ENCODE assay signal across 24 cellular contexts in genomic region chr4:57040510-57040909, GRCh38.
A peak's percentile ranks its signal among the peaks of the same experiment; 100 is the strongest.
DNase-seq lines count a peak whose midpoint lies in the region; ATAC-seq, FAIRE-seq and TF ChIP-seq lines count a peak whose summit lies in the region.
"Had no signal": no experiment of that assay in that cellular context is flagged by ENCODE, and none has a peak within 500 bp of the region (broad histone marks: within the 10 kb centered on the region; RNA-seq: fewer than 3 reads in every experiment).

No MANE protein-coding gene starts in this region.

- no peak for ATAC-seq in GM18519 (IDR thresholded peaks at IDR 0.05; ENCODE audit: low FRiP score, unreplicated experiment)
- ATAC-seq: HepG2; SK-N-SH treated with all-trans-retinoic acid at 6 μM for 48 hours; stimulated activated memory B cell treated with anti-CD40 and anti-IgM and Interleukin-4, amounts not matched to agents 10 μg/mL and 1 μg/mL and 100 μg/mL, for 72 hours had no signal

- DNase-seq in DMS53 (lab: John Stamatoyannopoulos, UW): peak; percentile 18
- DNase-seq in DMS53 treated with DMSO at 0.1 percent for 48 hours (lab: John Stamatoyannopoulos, UW; ENCODE audit: unreplicated experiment): no peak
- peak; percentile 17 for DNase-seq in NCI-H69 (lab: John Stamatoyannopoulos, UW)
- no peak for DNase-seq in keratinocyte (ENCODE audit: low read depth, low spot score)
- no peak for DNase-seq in NCI-H1694 treated with DMSO at 0.1 percent for 48 hours (lab: John Stamatoyannopoulos, UW)
- no peak for DNase-seq in tibial nerve (ENCODE audit: low spot score in 2 of 2)
- DNase-seq: activated CD4-positive, alpha-beta T cell treated with anti-CD3 and anti-CD28 coated beads, Interleukin-2, amount 10 ng/mL, durations not matched to agents 7 days and 5 days; activated naive CD4-positive, alpha-beta T cell treated with anti-CD3 and anti-CD28 coated beads, Interleukin-2, amount 50 U/mL, for 16 hours; CD8-positive, alpha-beta memory T cell; HCEC 1CT; NCI-H1048; NCI-H1930; NCI-H345; OCI-M1; stimulated activated CD4-positive, alpha-beta T cell treated with anti-CD3 and anti-CD28 coated beads, Interleukin-4, amount 100 ng/mL, for 1 hour; T-helper 2 cell; WERI-Rb-1 had no signal

- TF ChIP-seq CTCF in keratinocyte (optimal IDR thresholded peaks at IDR 0.05 in 1 of 3, IDR thresholded peaks at IDR 0.05 in 1 of 3, conservative IDR thresholded peaks at IDR 0.05 in 1 of 3; ENCODE audit: extremely low read depth in 1 of 3, insufficient read depth in 2 of 3, low read length in 3 of 3) (no peak), tibial nerve (IDR thresholded peaks at IDR 0.05) (no peak)

- whole genome bisulfite sequencing in tibial nerve, 2 donors: 79 to 84% methylated on average over 6 of the region's 6 CpGs

- H2AFZ ChIP-seq in keratinocyte (ENCODE audit: control insufficient read depth, low read length): no peak overlapping the region

- dilution Hi-C loops in keratinocyte (cut with MboI; ENCODE audit: extremely low pct_ligation_motif_present, low sequenced_read_pairs): no loop called here

- H3K9me1 ChIP-seq in keratinocyte (ENCODE audit: control insufficient read depth, extremely low read depth, insufficient read depth, low read length): no peaks in the 10 kb centered on the region

- H3K4me1 ChIP-seq in keratinocyte (ENCODE audit: control insufficient read depth, extremely low read depth, insufficient read depth, low read length): no peaks in the 10 kb centered on the region
- H3K4me1 ChIP-seq in stomach smooth muscle (ENCODE audit: control insufficient read depth, insufficient read depth, low read length): peaks cover 32% of the 10 kb centered on the region
- peaks cover 0 to 67% (median 26%) of the 10 kb centered on the region in 4 donors for H3K4me1 ChIP-seq in tibial nerve

- H3K79me2 ChIP-seq in keratinocyte (ENCODE audit: control insufficient read depth, insufficient read depth, low read length): peaks cover 3% of the 10 kb centered on the region

- H3K4me3 ChIP-seq in keratinocyte (ENCODE audit: control insufficient read depth in 2 of 3, extremely low read depth in 1 of 3, insufficient read depth in 2 of 3, low read depth in 1 of 3, low read length in 3 of 3) (no peak overlapping the region), stomach smooth muscle (ENCODE audit: low read length in 2 of 2) (no peak overlapping the region), tibial nerve (no peak overlapping the region)

- no peaks in the 10 kb centered on the region for H3K27me3 ChIP-seq in keratinocyte (ENCODE audit: control insufficient read depth, extremely low read depth, insufficient read depth, low read length)
- H3K27me3 ChIP-seq in stomach smooth muscle (ENCODE audit: control insufficient read depth in 1 of 2, insufficient read depth in 2 of 2, low read length in 2 of 2): no peaks in the 10 kb centered on the region
- no peaks in the 10 kb centered on the region for H3K27me3 ChIP-seq in tibial nerve

- no peak overlapping the region for H3K4me2 ChIP-seq in keratinocyte (ENCODE audit: control insufficient read depth, extremely low read depth, insufficient read depth, low read depth, low read length)

- no peaks in the 10 kb centered on the region for H3K9me3 ChIP-seq in keratinocyte (ENCODE audit: control insufficient read depth, low read depth, low read length)
- no peaks in the 10 kb centered on the region for H3K9me3 ChIP-seq in stomach smooth muscle (ENCODE audit: control insufficient read depth in 2 of 2, low read length in 2 of 2)
- H3K9me3 ChIP-seq in tibial nerve: no peaks in the 10 kb centered on the region

- FAIRE-seq in keratinocyte (lab: Jason Lieb, UNC): peak; percentile 17
- FAIRE-seq: endothelial cell of umbilical vein, HepG2 had no signal

- H4K20me1 ChIP-seq in keratinocyte (ENCODE audit: control insufficient read depth, extremely low read depth, insufficient read depth, low read length): no peaks in the 10 kb centered on the region

- no peak for TF ChIP-seq POLR2A in tibial nerve (IDR thresholded peaks at IDR 0.05)

- H3K27ac ChIP-seq in keratinocyte (ENCODE audit: control insufficient read depth, insufficient read depth, low read length) (no peak overlapping the region), stomach smooth muscle (ENCODE audit: low read length) (peak overlapping the region; percentile 11), tibial nerve (peak overlapping the region in 2 of 4 donors; percentile 11 to 77)
- H3K27ac ChIP-seq: 22Rv1, WERI-Rb-1 had no signal

- H3K36me3 ChIP-seq in keratinocyte (ENCODE audit: control insufficient read depth in 2 of 2, extremely low read depth in 1 of 2, insufficient read depth in 2 of 2, low read length in 2 of 2) (peaks cover 8 to 28% of the 10 kb centered on the region in 2 experiments), stomach smooth muscle (ENCODE audit: control insufficient read depth in 2 of 2, insufficient read depth in 2 of 2, low read length in 2 of 2) (peaks cover 0 to 12% of the 10 kb centered on the region in 2 donors), tibial nerve (peaks cover 0 to 12% (median 0%) of the 10 kb centered on the region in 3 donors)
- H3K36me3 ChIP-seq: WERI-Rb-1 had no signal

- TF ChIP-seq EP300 in tibial nerve (IDR thresholded peaks at IDR 0.05): no peak

- H3K9ac ChIP-seq in keratinocyte (ENCODE audit: control insufficient read depth, extremely low read depth, insufficient read depth, low read length): no peak overlapping the region
- H3K9ac ChIP-seq in stomach smooth muscle (ENCODE audit: low read length in 2 of 2): no peak overlapping the region

Comparison
In these comparisons a context has a peak if more than half of its experiments do, and no peak if none do; other contexts are left out.
1. DNase-seq: peak in DMS53 (single experiment) and NCI-H69 (single experiment); none in DMS53 treated with DMSO at 0.1 percent for 48 hours (single experiment), keratinocyte (single experiment), NCI-H1694 treated with DMSO at 0.1 percent for 48 hours (single experiment) and tibial nerve (0 of 2).